ENCODE assay signal across 29 cellular contexts in genomic region chr12:127233016-127233415, GRCh38.
"Had no signal": no experiment of that assay in that cellular context is flagged by ENCODE, and none has a peak within 500 bp of the region (broad histone marks: within the 10 kb centered on the region; RNA-seq: fewer than 3 reads in every experiment).

No MANE protein-coding gene starts in this region.

- H3K9me3 ChIP-seq: ovary, psoas muscle, right lobe of liver, sigmoid colon, thoracic aorta, thyroid gland, upper lobe of left lung, vagina had no signal

- H3K36me3 ChIP-seq: ovary, right lobe of liver, sigmoid colon, stomach, thoracic aorta, thyroid gland, tibial nerve, upper lobe of left lung, vagina had no signal

- H3K27me3 Mint-ChIP-seq: natural killer cell treated with Interleukin-12 subunit alpha and Interleukin-12 subunit beta and Interleukin-15 and Interleukin-18, amount 100 ng/mL, for 72 hours; progenitor cell of endocrine pancreas; stimulated activated naive B cell treated with anti-CD40 and anti-IgM and Interleukin-4, amounts not matched to agents 10 μg/mL and 1 μg/mL and 100 μg/mL, for 72 hours; stimulated activated naive CD8-positive, alpha-beta T cell treated with anti-CD3 and anti-CD28 coated beads, Interleukin-15, Interleukin-2, amounts not matched to agents 100 ng/mL and 50 ng/mL, for 24 hours had no signal

- ATAC-seq: natural killer cell treated with Interleukin-12 subunit alpha and Interleukin-12 subunit beta and Interleukin-15 and Interleukin-18, amount 100 ng/mL, for 72 hours; psoas muscle; right cardiac atrium; right lobe of liver; stimulated activated effector memory CD8-positive, alpha-beta T cell treated with anti-CD3 and anti-CD28 coated beads, Interleukin-12 subunit alpha, Interleukin-12 subunit beta, amount 100 ng/mL, for 72 hours; stimulated activated naive B cell treated with anti-CD40 and anti-IgM and Interleukin-4, amounts not matched to agents 10 μg/mL and 1 μg/mL and 100 μg/mL, for 72 hours had no signal

- FAIRE-seq: small intestine, urothelium cell line had no signal

- H3K27ac ChIP-seq: ovary, parathyroid adenoma, psoas muscle, right lobe of liver, sigmoid colon, stomach, thoracic aorta, thyroid gland, tibial nerve, upper lobe of left lung, vagina had no signal

- H3K4me3 Mint-ChIP-seq: natural killer cell treated with Interleukin-12 subunit alpha and Interleukin-12 subunit beta and Interleukin-15 and Interleukin-18, amount 100 ng/mL, for 72 hours; nephron progenitor cell; neural crest cell; stimulated activated effector memory CD8-positive, alpha-beta T cell treated with anti-CD3 and anti-CD28 coated beads, Interleukin-12 subunit alpha, Interleukin-12 subunit beta, amount 100 ng/mL, for 72 hours; stimulated activated naive B cell treated with anti-CD40 and anti-IgM and Interleukin-4, amounts not matched to agents 10 μg/mL and 1 μg/mL and 100 μg/mL, for 72 hours; stimulated activated naive CD8-positive, alpha-beta T cell treated with anti-CD3 and anti-CD28 coated beads, Interleukin-15, Interleukin-2, amounts not matched to agents 100 ng/mL and 50 ng/mL, for 24 hours had no signal

- H2AFZ ChIP-seq: parathyroid adenoma had no signal

- DNase-seq: nephron progenitor cell; occipital lobe; ovary; posterior cingulate gyrus; psoas muscle; right cardiac atrium; right lobe of liver; sigmoid colon; small intestine; stimulated activated CD4-positive, alpha-beta T cell treated with anti-CD3 and anti-CD28 coated beads, Interleukin-15, amount 100 ng/mL, for 24 hours; stimulated activated CD4-positive, alpha-beta T cell treated with anti-CD3 and anti-CD28 coated beads, Interleukin-2, amount 100 ng/mL, for 24 hours; stimulated activated CD4-positive, alpha-beta T cell treated with anti-CD3 and anti-CD28 coated beads, Interleukin-2, amount 100 ng/mL, for 48 hours; stimulated activated CD4-positive, alpha-beta T cell treated with anti-CD3 and anti-CD28 coated beads, Interleukin-4, amount 100 ng/mL, for 24 hours; stimulated activated naive B cell treated with anti-CD40 and anti-IgM and Interleukin-4, amounts not matched to agents 10 μg/mL and 1 μg/mL and 100 μg/mL, for 72 hours; stimulated activated naive CD4-positive, alpha-beta T cell treated with Interleukin-2 at 50 U/mL for 16 hours; stomach; thyroid gland; trophoblast cell; upper lobe of left lung had no signal

- H3K4me1 ChIP-seq: parathyroid adenoma, psoas muscle, right lobe of liver, sigmoid colon, stomach, thyroid gland, tibial nerve, upper lobe of left lung, vagina had no signal

- H3K27ac Mint-ChIP-seq: natural killer cell treated with Interleukin-12 subunit alpha and Interleukin-12 subunit beta and Interleukin-15 and Interleukin-18, amount 100 ng/mL, for 72 hours; nephron progenitor cell; progenitor cell of endocrine pancreas; stimulated activated effector memory CD8-positive, alpha-beta T cell treated with anti-CD3 and anti-CD28 coated beads, Interleukin-12 subunit alpha, Interleukin-12 subunit beta, amount 100 ng/mL, for 72 hours; stimulated activated naive B cell treated with anti-CD40 and anti-IgM and Interleukin-4, amounts not matched to agents 10 μg/mL and 1 μg/mL and 100 μg/mL, for 72 hours; stimulated activated naive CD8-positive, alpha-beta T cell treated with anti-CD3 and anti-CD28 coated beads, Interleukin-15, Interleukin-2, amounts not matched to agents 100 ng/mL and 50 ng/mL, for 24 hours had no signal

- H3K79me2 ChIP-seq: parathyroid adenoma had no signal

- H3K27me3 ChIP-seq: ovary, right lobe of liver, sigmoid colon, stomach, thyroid gland, tibial nerve, upper lobe of left lung, vagina had no signal

- H3K4me3 ChIP-seq: ovary, psoas muscle, right lobe of liver, sigmoid colon, stomach, thoracic aorta, thyroid gland, tibial nerve, upper lobe of left lung, vagina had no signal

- H3K9me3 Mint-ChIP-seq: natural killer cell treated with Interleukin-12 subunit alpha and Interleukin-12 subunit beta and Interleukin-15 and Interleukin-18, amount 100 ng/mL, for 72 hours; nephron progenitor cell; stimulated activated effector memory CD8-positive, alpha-beta T cell treated with anti-CD3 and anti-CD28 coated beads, Interleukin-12 subunit alpha, Interleukin-12 subunit beta, amount 100 ng/mL, for 72 hours; stimulated activated naive CD8-positive, alpha-beta T cell treated with anti-CD3 and anti-CD28 coated beads, Interleukin-15, Interleukin-2, amounts not matched to agents 100 ng/mL and 50 ng/mL, for 24 hours had no signal

- H3K9ac ChIP-seq: parathyroid adenoma had no signal

- H3K4me1 Mint-ChIP-seq: nephron progenitor cell; neural crest cell; stimulated activated effector memory CD8-positive, alpha-beta T cell treated with anti-CD3 and anti-CD28 coated beads, Interleukin-12 subunit alpha, Interleukin-12 subunit beta, amount 100 ng/mL, for 72 hours; stimulated activated naive B cell treated with anti-CD40 and anti-IgM and Interleukin-4, amounts not matched to agents 10 μg/mL and 1 μg/mL and 100 μg/mL, for 72 hours had no signal

- H3K36me3 Mint-ChIP-seq: natural killer cell treated with Interleukin-12 subunit alpha and Interleukin-12 subunit beta and Interleukin-15 and Interleukin-18, amount 100 ng/mL, for 72 hours; stimulated activated effector memory CD8-positive, alpha-beta T cell treated with anti-CD3 and anti-CD28 coated beads, Interleukin-12 subunit alpha, Interleukin-12 subunit beta, amount 100 ng/mL, for 72 hours; stimulated activated naive B cell treated with anti-CD40 and anti-IgM and Interleukin-4, amounts not matched to agents 10 μg/mL and 1 μg/mL and 100 μg/mL, for 72 hours had no signal
